In genomic region chr2:207676827-207677354, GRCh38 we compare ENCODE assay signal across 9 cellular contexts. TPM values are rescaled to one million over a fixed set of nuclear protein-coding genes. Genes with fewer than 3 reads are reported as not detected.
DNase-seq lines count a peak whose midpoint lies in the region; ATAC-seq, FAIRE-seq and TF ChIP-seq lines count a peak whose summit lies in the region.
"Had no signal": no experiment of that assay in that cellular context is flagged by ENCODE, and none has a peak within 500 bp of the region (broad histone marks: within the 10 kb centered on the region; RNA-seq: fewer than 3 reads in every experiment).

No MANE protein-coding gene starts in this region.

- H3K27me3 Mint-ChIP-seq in astrocyte (ENCODE audit: low read depth, unreplicated experiment): peaks cover 2% of the 10 kb centered on the region

- H3K36me3 Mint-ChIP-seq in astrocyte (ENCODE audit: low read depth, unreplicated experiment): no peaks in the 10 kb centered on the region

- no peaks in the 10 kb centered on the region for H3K9me3 Mint-ChIP-seq in astrocyte (ENCODE audit: unreplicated experiment)
- H3K9me3 Mint-ChIP-seq: T-helper 2 cell treated with Interferon-gamma antibody and Interleukin-4, amounts not matched to agents 5 μg/mL and 100 μg/mL, for 36 hours had no signal

- H3K9me3 ChIP-seq in BLaER1 (no peaks in the 10 kb centered on the region), astrocyte (ENCODE audit: insufficient read depth, low read depth, low read length) (no peaks in the 10 kb centered on the region), mesodermal cell (ENCODE audit: control insufficient read depth, low read length) (no peaks in the 10 kb centered on the region)

- H2AFZ ChIP-seq in astrocyte (ENCODE audit: low read depth, low read length): no peak overlapping the region

- H3K9ac ChIP-seq in BLaER1 (peak overlapping the region; percentile 34; the same call in 1 of the 2 replicates), astrocyte (ENCODE audit: low read length) (peak overlapping the region; percentile 33)

- peak; percentile 49 for ATAC-seq in HG03066 (IDR thresholded peaks at IDR 0.05; ENCODE audit: low read depth, unreplicated experiment)

- H3K27ac Mint-ChIP-seq in astrocyte (ENCODE audit: unreplicated experiment): peak overlapping the region; percentile 98
- H3K27ac Mint-ChIP-seq: T-helper 2 cell treated with Interferon-gamma antibody and Interleukin-4, amounts not matched to agents 5 μg/mL and 100 μg/mL, for 36 hours had no signal

- H3K4me3 Mint-ChIP-seq in astrocyte (ENCODE audit: unreplicated experiment): no peak overlapping the region
- H3K4me3 Mint-ChIP-seq: T-helper 2 cell treated with Interferon-gamma antibody and Interleukin-4, amounts not matched to agents 5 μg/mL and 100 μg/mL, for 36 hours had no signal

- TF ChIP-seq CTCF in astrocyte (IDR thresholded peaks at IDR 0.05; ENCODE audit: insufficient read depth, low read depth, low read length): no peak

- peak; percentile 13 for FAIRE-seq in astrocyte (lab: Jason Lieb, UNC)

- H3K79me2 ChIP-seq in astrocyte (ENCODE audit: insufficient read depth, low read length): no peaks in the 10 kb centered on the region

- H4K20me1 ChIP-seq in BLaER1 (no peaks in the 10 kb centered on the region), astrocyte (ENCODE audit: insufficient read depth, low read length) (no peaks in the 10 kb centered on the region)

- peak overlapping the region; percentile 66 for H3K4me2 ChIP-seq in BLaER1
- peak overlapping the region; percentile 69 for H3K4me2 ChIP-seq in astrocyte (ENCODE audit: low read length)

- H3K36me3 ChIP-seq in BLaER1 (no peaks in the 10 kb centered on the region), astrocyte (ENCODE audit: insufficient read depth, low read length) (no peaks in the 10 kb centered on the region), mesodermal cell (ENCODE audit: control insufficient read depth, insufficient read depth, low read length) (no peaks in the 10 kb centered on the region)

- H3K27ac ChIP-seq in BLaER1: peak overlapping the region; percentile 60
- peak overlapping the region; percentile 62 for H3K27ac ChIP-seq in astrocyte (ENCODE audit: low read depth, low read length)
- H3K27ac ChIP-seq in mesodermal cell (ENCODE audit: low read depth, low read length, severe bottlenecking): peak overlapping the region; percentile 86
- H3K27ac ChIP-seq in caudate nucleus (ENCODE audit: low read depth, low read length): no peak overlapping the region

- 14 to 25% methylated on average over 1 of the region's 5 CpGs for WGBS in mesodermal cell (ENCODE audit: insufficient coverage in 2 of 2), 2 experiments

- DNase-seq in astrocyte (ENCODE audit: low read depth) (peak; percentile 90), midbrain (lab: John Stamatoyannopoulos, UW) (no peak), iPS-NIHi7 (ENCODE audit: extremely low spot score) (no peak), NCI-H2196 (lab: John Stamatoyannopoulos, UW; ENCODE audit: unreplicated experiment) (no peak), caudate nucleus (lab: John Stamatoyannopoulos, UW) (no peak)

- H3K4me1 Mint-ChIP-seq in astrocyte (ENCODE audit: low read depth, unreplicated experiment): peaks cover 10% of the 10 kb centered on the region

- H3K27me3 ChIP-seq in BLaER1 (no peaks in the 10 kb centered on the region), astrocyte (ENCODE audit: insufficient read depth, low read length) (no peaks in the 10 kb centered on the region)

- H3K4me3 ChIP-seq in BLaER1: no peak overlapping the region
- peak overlapping the region; percentile 1 for H3K4me3 ChIP-seq in astrocyte (ENCODE audit: insufficient read depth, low read depth, low read length)
- H3K4me3 ChIP-seq in mesodermal cell (ENCODE audit: extremely low read depth, insufficient read depth, low read length, poor library complexity, severe bottlenecking): no peak overlapping the region

- peaks cover 19% of the 10 kb centered on the region for H3K4me1 ChIP-seq in BLaER1
- peaks cover 8% of the 10 kb centered on the region for H3K4me1 ChIP-seq in astrocyte (ENCODE audit: insufficient read depth, low read length)
- H3K4me1 ChIP-seq in mesodermal cell (ENCODE audit: control insufficient read depth, insufficient read depth, low read length, poor library complexity, severe bottlenecking): peaks cover 13% of the 10 kb centered on the region

RNA-seq across cellular contexts. Expression of gene CCNYL1, which starts 34.5 kb away (rescaled TPM):
- 26.2 and 35.2 TPM in 2 replicates for total RNA-seq in astrocyte
- 22.3 TPM for polyA plus RNA-seq in mesodermal cell (2013, experiment 1 of 2)
- 27.3 TPM for polyA plus RNA-seq in mesodermal cell (2013, experiment 2 of 2)

RNA-seq across cellular contexts. Expression of gene METTL21A, which starts 51.7 kb away (rescaled TPM):
- 16.1 and 16.8 TPM in 2 replicates for total RNA-seq in astrocyte
- polyA plus RNA-seq in mesodermal cell (2013, experiment 1 of 2): 25.4 TPM
- polyA plus RNA-seq in mesodermal cell (2013, experiment 2 of 2): 26.7 TPM
